10 cellular contexts compared by ENCODE assay signal in the genomic region with DNA sequence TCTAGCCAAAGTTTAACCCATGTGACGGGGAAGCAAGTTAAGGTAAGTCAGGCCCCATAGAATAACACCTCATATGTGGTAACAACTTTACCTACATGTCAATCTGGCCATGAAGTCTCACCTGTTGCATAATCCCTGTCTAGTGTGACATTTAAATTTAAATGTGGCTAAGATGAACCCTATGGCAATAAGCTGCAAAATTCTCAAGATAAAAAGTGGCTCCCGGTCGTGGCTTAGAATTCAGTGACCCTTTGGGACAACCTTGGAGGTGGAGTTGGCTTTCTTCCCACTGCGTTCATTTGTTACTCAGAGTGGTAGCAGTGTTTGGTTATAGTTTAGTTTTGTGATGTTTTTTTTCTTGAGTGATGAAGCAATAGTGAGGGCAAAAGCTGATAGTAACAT.
DNase-seq lines count a peak whose midpoint lies in the region; ATAC-seq and TF ChIP-seq lines count a peak whose summit lies in the region.
"Had no signal": no experiment of that assay in that cellular context is flagged by ENCODE, and none has a peak within 500 bp of the region (broad histone marks: within the 10 kb centered on the region; RNA-seq: fewer than 3 reads in every experiment).

No MANE protein-coding gene starts in this region.

- H3K9me3 ChIP-seq in heart left ventricle, result no peaks in the 10 kb centered on the region
- H3K9me3 ChIP-seq in spleen, result no peaks in the 10 kb centered on the region
- H3K9me3 ChIP-seq: pancreas had no signal

- H3K36me3 Mint-ChIP-seq in HFFc6 (ENCODE audit: low read depth), result peaks cover 22% of the 10 kb centered on the region
- H3K36me3 Mint-ChIP-seq in activated T-helper 2 cell treated with anti-CD3 and anti-CD28 coated beads, Interferon-gamma antibody, Interleukin-2, Interleukin-4, amounts not matched to agents 10 μg/mL and 5 μg/mL and 100 μg/mL, durations not matched to agents 14 hours and 24 hours and 36 hours (ENCODE audit: low read depth), result peaks cover 33% of the 10 kb centered on the region

- no peaks in the 10 kb centered on the region for H3K9me3 Mint-ChIP-seq in HFFc6
- H3K9me3 Mint-ChIP-seq in activated T-helper 2 cell treated with anti-CD3 and anti-CD28 coated beads, Interferon-gamma antibody, Interleukin-2, Interleukin-4, amounts not matched to agents 10 μg/mL and 5 μg/mL and 100 μg/mL, durations not matched to agents 14 hours and 24 hours and 36 hours, result no peaks in the 10 kb centered on the region

- H3K27ac ChIP-seq in heart left ventricle (peak overlapping the region in 10 of 12 donors; percentile 18 to 96 (median 71)), spleen (peak overlapping the region; percentile 65 to 92 (median 85))

- peak in 2 of 4 donors; percentile 13 to 38 for ATAC-seq in heart left ventricle
- ATAC-seq in GM19324 (IDR thresholded peaks at IDR 0.05; ENCODE audit: low FRiP score, unreplicated experiment), result no peak

- peaks cover under 1% of the 10 kb centered on the region; the same call in 1 of the 2 replicates for H3K27me3 Mint-ChIP-seq in HFFc6 (ENCODE audit: insufficient read depth)
- H3K27me3 Mint-ChIP-seq in activated T-helper 2 cell treated with anti-CD3 and anti-CD28 coated beads, Interferon-gamma antibody, Interleukin-2, Interleukin-4, amounts not matched to agents 10 μg/mL and 5 μg/mL and 100 μg/mL, durations not matched to agents 14 hours and 24 hours and 36 hours (ENCODE audit: low read depth), result no peaks in the 10 kb centered on the region

- TF ChIP-seq POLR2A in heart left ventricle (IDR thresholded peaks at IDR 0.05) (no peak), spleen (IDR thresholded peaks at IDR 0.05) (no peak)

- intact Hi-C loops in activated T-helper 2 cell treated with anti-CD3 and anti-CD28 coated beads, Interferon-gamma antibody, Interleukin-2, Interleukin-4, amounts not matched to agents 10 μg/mL and 5 μg/mL and 100 μg/mL, durations not matched to agents 14 hours and 24 hours and 36 hours (cut with micrococcal nuclease), result loop anchor here (1.0 to 5.0 kb wide), 4 partner anchors 88 to 253 kb away; no protein-coding TSS in a partner anchor
- intact Hi-C loops in heart left ventricle (cut with DNase I) (loop anchor here in 1 of 10 donors (5.0 kb wide), 1 partner anchor 90 kb away; a partner anchor contains a TSS), spleen (cut with DNase I; ENCODE audit: low total_unique reads) (no loop called here)

- peak overlapping the region; percentile 85 for H3K27ac Mint-ChIP-seq in HFFc6
- peak overlapping the region; percentile 88 for H3K27ac Mint-ChIP-seq in activated T-helper 2 cell treated with anti-CD3 and anti-CD28 coated beads, Interferon-gamma antibody, Interleukin-2, Interleukin-4, amounts not matched to agents 10 μg/mL and 5 μg/mL and 100 μg/mL, durations not matched to agents 14 hours and 24 hours and 36 hours

- no peak for DNase-seq in HFFc6
- DNase-seq in activated T-helper 2 cell treated with anti-CD3 and anti-CD28 coated beads, Interferon-gamma antibody, Interleukin-2, Interleukin-4, amounts not matched to agents 10 μg/mL and 5 μg/mL and 100 μg/mL, durations not matched to agents 14 hours and 24 hours and 36 hours (ENCODE audit: low spot score), result no peak
- DNase-seq in heart left ventricle, result peak in 2 of 5 donors; percentile 23 to 27
- no peak for DNase-seq in spleen
- no peak for DNase-seq in KG1 (lab: John Stamatoyannopoulos, UW)
- no peak for DNase-seq in RKO (ENCODE audit: low spot score)
- DNase-seq in activated CD4-positive, alpha-beta T cell treated with anti-CD3 and anti-CD28 coated beads, Interleukin-2, amount 50 U/mL, for 48 hours, result no peak
- DNase-seq: cerebellar nuclear complex had no signal

- peaks cover 0 to 68% (median 38%) of the 10 kb centered on the region in 12 donors for H3K4me1 ChIP-seq in heart left ventricle
- H3K4me1 ChIP-seq in spleen, result peaks cover 31 to 87% (median 56%) of the 10 kb centered on the region in 6 donors
- H3K4me1 ChIP-seq: pancreas had no signal

- H3K36me3 ChIP-seq in heart left ventricle (no peaks in the 10 kb centered on the region), spleen (no peaks in the 10 kb centered on the region)
- H3K36me3 ChIP-seq: pancreas had no signal

- H3K4me3 ChIP-seq in heart left ventricle (peak overlapping the region in 2 of 12 donors; percentile 19 to 31), spleen (peak overlapping the region in 1 of 8 donors; percentile 62)
- H3K4me3 ChIP-seq: pancreas had no signal

- 38 to 43% (median 41%) methylated on average over 4 of the region's 4 CpGs for WGBS in heart left ventricle, 4 donors
- WGBS in spleen, 5 donors, result 65 to 75% (median 68%) methylated on average over 4 of the region's 4 CpGs

- H3K4me3 Mint-ChIP-seq in HFFc6, result peak overlapping the region; percentile 78
- peak overlapping the region; percentile 57 for H3K4me3 Mint-ChIP-seq in activated T-helper 2 cell treated with anti-CD3 and anti-CD28 coated beads, Interferon-gamma antibody, Interleukin-2, Interleukin-4, amounts not matched to agents 10 μg/mL and 5 μg/mL and 100 μg/mL, durations not matched to agents 14 hours and 24 hours and 36 hours (ENCODE audit: low read depth)

- H3K27me3 ChIP-seq in heart left ventricle (no peaks in the 10 kb centered on the region), spleen (replicated peaks in 1 of 7) (no peaks in the 10 kb centered on the region)
- H3K27me3 ChIP-seq: pancreas had no signal

- TF ChIP-seq CTCF in HFFc6 (IDR thresholded peaks at IDR 0.05), result no peak
- TF ChIP-seq CTCF in heart left ventricle (IDR thresholded peaks at IDR 0.05), result no peak
- no peak for TF ChIP-seq CTCF in spleen (IDR thresholded peaks at IDR 0.05 in 8 of 11, conservative IDR thresholded peaks at IDR 0.05 in 3 of 11)

- peaks cover 74% of the 10 kb centered on the region for H3K4me1 Mint-ChIP-seq in HFFc6 (ENCODE audit: low read depth)
- H3K4me1 Mint-ChIP-seq in activated T-helper 2 cell treated with anti-CD3 and anti-CD28 coated beads, Interferon-gamma antibody, Interleukin-2, Interleukin-4, amounts not matched to agents 10 μg/mL and 5 μg/mL and 100 μg/mL, durations not matched to agents 14 hours and 24 hours and 36 hours (ENCODE audit: low read depth), result peaks cover 76% of the 10 kb centered on the region
